ENCODE assay signal across 11 cellular contexts in the genomic region with DNA sequence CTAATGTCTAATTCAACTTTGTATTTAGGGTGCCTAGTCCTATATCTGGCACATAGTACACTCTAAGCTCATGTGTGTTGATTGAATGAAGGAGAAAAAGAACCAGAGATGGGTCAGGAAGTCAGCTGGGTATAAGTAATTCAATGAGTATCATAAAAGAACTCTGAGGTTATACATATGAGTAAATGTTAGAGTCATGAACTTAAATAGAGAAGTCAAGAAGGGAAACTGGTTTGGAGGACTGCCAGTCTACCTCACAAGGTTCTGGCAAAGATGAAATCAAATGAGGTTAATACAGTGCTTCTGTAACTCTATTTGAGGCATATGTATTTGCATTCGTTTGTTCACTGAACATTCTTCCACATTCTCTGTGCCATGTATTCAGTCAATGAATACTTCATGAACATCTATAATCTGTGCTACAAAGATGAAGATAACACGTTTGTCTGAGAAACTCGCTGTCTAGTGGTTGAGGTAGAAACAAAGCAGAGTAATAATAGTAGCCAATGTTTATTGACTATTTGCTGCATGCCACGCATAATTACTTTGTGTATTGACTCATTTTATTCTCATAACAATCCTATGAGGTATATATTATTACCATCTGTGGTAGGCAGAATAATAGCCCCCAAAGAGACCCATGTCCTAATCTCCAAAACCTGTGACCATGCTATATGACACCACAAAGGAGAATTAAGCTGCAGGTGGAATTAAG.
A peak's percentile ranks its signal among the peaks of the same experiment; 100 is the strongest.
DNase-seq lines count a peak whose midpoint lies in the region; ATAC-seq lines count a peak whose summit lies in the region.
"Had no signal": no experiment of that assay in that cellular context is flagged by ENCODE, and none has a peak within 500 bp of the region (broad histone marks: within the 10 kb centered on the region; RNA-seq: fewer than 3 reads in every experiment).

No MANE protein-coding gene starts in this region.

- H3K36me3 Mint-ChIP-seq in activated T-cell treated with anti-CD3 and anti-CD28 coated beads, Interleukin-2, amount 50 U/mL, for 24 hours (ENCODE audit: low read depth) = no peaks in the 10 kb centered on the region
- peaks cover 11% of the 10 kb centered on the region for H3K36me3 Mint-ChIP-seq in activated T-helper 1 cell treated with anti-CD3 and anti-CD28 coated beads, Interleukin-12 subunit alpha, Interleukin-12 subunit beta, Interleukin-2, Interleukin-4 antibody, amounts not matched to agents 30 ng/mL and 10 ng/mL and 1 ng/mL, durations not matched to agents 14 hours and 24 hours and 36 hours (ENCODE audit: low read depth)
- H3K36me3 Mint-ChIP-seq: memory B cell had no signal

- no peak for DNase-seq in activated T-cell treated with anti-CD3 and anti-CD28 coated beads, Interleukin-2, amount 50 U/mL, for 24 hours
- DNase-seq in activated T-cell treated with anti-CD3 and anti-CD28 coated beads, Interleukin-2, amount 50 U/mL, for 1 hour = no peak
- no peak for DNase-seq in activated T-helper 1 cell treated with anti-CD3 and anti-CD28 coated beads, Interleukin-12 subunit alpha, Interleukin-12 subunit beta, Interleukin-2, Interleukin-4 antibody, amounts not matched to agents 30 ng/mL and 10 ng/mL and 1 ng/mL, durations not matched to agents 14 hours and 24 hours and 36 hours (ENCODE audit: low spot score)
- DNase-seq in stimulated activated naive CD4-positive, alpha-beta T cell treated with Interleukin-2 at 50 U/mL for 16 hours (lab: John Stamatoyannopoulos, UW) = peak; percentile 10
- DNase-seq in NCI-H2171 (lab: John Stamatoyannopoulos, UW) (no peak), SK-N-DZ (ENCODE audit: low spot score) (no peak)
- DNase-seq in effector CD8-positive, alpha-beta T cell (lab: John Stamatoyannopoulos, UW) = no peak

- peak; percentile 68 for ATAC-seq in HG03139 (IDR thresholded peaks at IDR 0.05; ENCODE audit: unreplicated experiment)
- ATAC-seq: body of pancreas, Panc1 had no signal

- intact Hi-C loops in activated T-helper 1 cell treated with anti-CD3 and anti-CD28 coated beads, Interleukin-12 subunit alpha, Interleukin-12 subunit beta, Interleukin-2, Interleukin-4 antibody, amounts not matched to agents 30 ng/mL and 10 ng/mL and 1 ng/mL, durations not matched to agents 14 hours and 24 hours and 36 hours (cut with micrococcal nuclease) = loop anchor here (1.0 to 10.0 kb wide), 6 partner anchors 11 to 558 kb away; a partner anchor contains a TSS

- H3K4me3 Mint-ChIP-seq in activated T-cell treated with anti-CD3 and anti-CD28 coated beads, Interleukin-2, amount 50 U/mL, for 24 hours = no peak overlapping the region
- no peak overlapping the region for H3K4me3 Mint-ChIP-seq in activated T-helper 1 cell treated with anti-CD3 and anti-CD28 coated beads, Interleukin-12 subunit alpha, Interleukin-12 subunit beta, Interleukin-2, Interleukin-4 antibody, amounts not matched to agents 30 ng/mL and 10 ng/mL and 1 ng/mL, durations not matched to agents 14 hours and 24 hours and 36 hours
- H3K4me3 Mint-ChIP-seq: memory B cell had no signal

- H3K9me3 Mint-ChIP-seq in activated T-cell treated with anti-CD3 and anti-CD28 coated beads, Interleukin-2, amount 50 U/mL, for 24 hours = no peaks in the 10 kb centered on the region
- H3K9me3 Mint-ChIP-seq in activated T-helper 1 cell treated with anti-CD3 and anti-CD28 coated beads, Interleukin-12 subunit alpha, Interleukin-12 subunit beta, Interleukin-2, Interleukin-4 antibody, amounts not matched to agents 30 ng/mL and 10 ng/mL and 1 ng/mL, durations not matched to agents 14 hours and 24 hours and 36 hours = peaks cover 16% of the 10 kb centered on the region
- H3K9me3 Mint-ChIP-seq: memory B cell had no signal

- peaks cover 59% of the 10 kb centered on the region for H3K4me1 Mint-ChIP-seq in activated T-cell treated with anti-CD3 and anti-CD28 coated beads, Interleukin-2, amount 50 U/mL, for 24 hours (ENCODE audit: low read depth)
- H3K4me1 Mint-ChIP-seq in activated T-helper 1 cell treated with anti-CD3 and anti-CD28 coated beads, Interleukin-12 subunit alpha, Interleukin-12 subunit beta, Interleukin-2, Interleukin-4 antibody, amounts not matched to agents 30 ng/mL and 10 ng/mL and 1 ng/mL, durations not matched to agents 14 hours and 24 hours and 36 hours (ENCODE audit: low read depth) = peaks cover 73% of the 10 kb centered on the region
- H3K4me1 Mint-ChIP-seq: memory B cell had no signal

- peak overlapping the region; percentile 77 for H3K27ac Mint-ChIP-seq in activated T-cell treated with anti-CD3 and anti-CD28 coated beads, Interleukin-2, amount 50 U/mL, for 24 hours
- peak overlapping the region; percentile 54 for H3K27ac Mint-ChIP-seq in activated T-helper 1 cell treated with anti-CD3 and anti-CD28 coated beads, Interleukin-12 subunit alpha, Interleukin-12 subunit beta, Interleukin-2, Interleukin-4 antibody, amounts not matched to agents 30 ng/mL and 10 ng/mL and 1 ng/mL, durations not matched to agents 14 hours and 24 hours and 36 hours
- H3K27ac Mint-ChIP-seq: memory B cell had no signal

- H3K27me3 Mint-ChIP-seq in activated T-cell treated with anti-CD3 and anti-CD28 coated beads, Interleukin-2, amount 50 U/mL, for 24 hours = peaks cover 7% of the 10 kb centered on the region
- H3K27me3 Mint-ChIP-seq in activated T-helper 1 cell treated with anti-CD3 and anti-CD28 coated beads, Interleukin-12 subunit alpha, Interleukin-12 subunit beta, Interleukin-2, Interleukin-4 antibody, amounts not matched to agents 30 ng/mL and 10 ng/mL and 1 ng/mL, durations not matched to agents 14 hours and 24 hours and 36 hours (ENCODE audit: insufficient read depth) = no peaks in the 10 kb centered on the region
